20 cellular contexts compared by ENCODE assay signal in genomic region chr6:4979426-4979825, GRCh38.
"Had no signal": no experiment of that assay in that cellular context is flagged by ENCODE, and none has a peak within 500 bp of the region (broad histone marks: within the 10 kb centered on the region; RNA-seq: fewer than 3 reads in every experiment).

No MANE protein-coding gene starts in this region.

- H3K4me3 ChIP-seq: SJSA1, SK-N-MC had no signal

- H3K4me1 ChIP-seq: SJSA1 had no signal

- H3K27ac ChIP-seq: SJSA1, SK-N-MC had no signal

- H3K36me3 ChIP-seq: SJSA1 had no signal

- DNase-seq: Karpas-422, KG1, MM.1S, NCI-H1092 treated with DMSO at 0.1 percent for 48 hours, NCI-H1436, NCI-H187, NCI-H2029, NCI-H2081 treated with DMSO at 0.1 percent for 48 hours, NCI-H2171 treated with DMSO at 0.1 percent for 48 hours, NCI-H226, NCI-H446, NCI-H510A, NCI-H524 treated with DMSO at 0.1 percent for 48 hours, NCI-H69, NCI-H774, Right ventricle myocardium superior, RPMI8226, SIG-M5 had no signal

- H3K27me3 ChIP-seq: SJSA1 had no signal
